ENCODE assay signal across 1 cellular context in genomic region chr4:60884545-60884944, GRCh38.
TF ChIP-seq lines count a peak whose summit lies in the region.

No MANE protein-coding gene starts in this region.

TF ChIP-seq in SK-N-SH, 30 proteins besides CTCF, POLR2A, EP300 and RAD21 (continued from another document):
- TF ChIP-seq, protein P1, sequence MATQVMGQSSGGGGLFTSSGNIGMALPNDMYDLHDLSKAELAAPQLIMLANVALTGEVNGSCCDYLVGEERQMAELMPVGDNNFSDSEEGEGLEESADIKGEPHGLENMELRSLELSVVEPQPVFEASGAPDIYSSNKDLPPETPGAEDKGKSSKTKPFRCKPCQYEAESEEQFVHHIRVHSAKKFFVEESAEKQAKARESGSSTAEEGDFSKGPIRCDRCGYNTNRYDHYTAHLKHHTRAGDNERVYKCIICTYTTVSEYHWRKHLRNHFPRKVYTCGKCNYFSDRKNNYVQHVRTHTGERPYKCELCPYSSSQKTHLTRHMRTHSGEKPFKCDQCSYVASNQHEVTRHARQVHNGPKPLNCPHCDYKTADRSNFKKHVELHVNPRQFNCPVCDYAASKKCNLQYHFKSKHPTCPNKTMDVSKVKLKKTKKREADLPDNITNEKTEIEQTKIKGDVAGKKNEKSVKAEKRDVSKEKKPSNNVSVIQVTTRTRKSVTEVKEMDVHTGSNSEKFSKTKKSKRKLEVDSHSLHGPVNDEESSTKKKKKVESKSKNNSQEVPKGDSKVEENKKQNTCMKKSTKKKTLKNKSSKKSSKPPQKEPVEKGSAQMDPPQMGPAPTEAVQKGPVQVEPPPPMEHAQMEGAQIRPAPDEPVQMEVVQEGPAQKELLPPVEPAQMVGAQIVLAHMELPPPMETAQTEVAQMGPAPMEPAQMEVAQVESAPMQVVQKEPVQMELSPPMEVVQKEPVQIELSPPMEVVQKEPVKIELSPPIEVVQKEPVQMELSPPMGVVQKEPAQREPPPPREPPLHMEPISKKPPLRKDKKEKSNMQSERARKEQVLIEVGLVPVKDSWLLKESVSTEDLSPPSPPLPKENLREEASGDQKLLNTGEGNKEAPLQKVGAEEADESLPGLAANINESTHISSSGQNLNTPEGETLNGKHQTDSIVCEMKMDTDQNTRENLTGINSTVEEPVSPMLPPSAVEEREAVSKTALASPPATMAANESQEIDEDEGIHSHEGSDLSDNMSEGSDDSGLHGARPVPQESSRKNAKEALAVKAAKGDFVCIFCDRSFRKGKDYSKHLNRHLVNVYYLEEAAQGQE (IDR thresholded peaks at IDR 0.05; ENCODE audit: low read depth, low read length) = no peak
- TF ChIP-seq FOSL2 (IDR thresholded peaks at IDR 0.05; ENCODE audit: borderline replicate concordance, low read depth) = no peak
- TF ChIP-seq EZH2phosphoT487 (IDR thresholded peaks at IDR 0.05; ENCODE audit: borderline replicate concordance, low read depth) = no peak
- TF ChIP-seq GATA2 (CRISPR knock-in tag; IDR thresholded peaks at IDR 0.05) = no peak
